In genomic region chr2:186017278-186017677, GRCh38 we compare ENCODE assay signal across 24 cellular contexts.
"Had no signal": no experiment of that assay in that cellular context is flagged by ENCODE, and none has a peak within 500 bp of the region (broad histone marks: within the 10 kb centered on the region; RNA-seq: fewer than 3 reads in every experiment).

No MANE protein-coding gene starts in this region.

- H3K4me3 ChIP-seq: colonic mucosa, lower lobe of right lung, pancreas, right lobe of liver, suprapubic skin, transverse colon, upper lobe of right lung, uterus had no signal

- FAIRE-seq: keratinocyte, pancreas, small intestine had no signal

- DNase-seq: colonic mucosa; effector CD8-positive, alpha-beta T cell; endodermal cell; foreskin keratinocyte; left ventricle myocardium superior; lower lobe of right lung; natural killer cell; pancreas; right lobe of liver; small intestine; stimulated activated CD4-positive, alpha-beta T cell treated with anti-CD3 and anti-CD28 coated beads, Interleukin-15, amount 100 ng/mL, for 24 hours; stimulated activated CD4-positive, alpha-beta T cell treated with anti-CD3 and anti-CD28 coated beads, Interleukin-2, amount 100 ng/mL, for 48 hours; stimulated activated naive B cell treated with anti-CD40 and anti-IgM and Interleukin-4, amounts not matched to agents 10 μg/mL and 1 μg/mL and 100 μg/mL, for 72 hours; transverse colon; upper lobe of right lung; uterus had no signal

- H3K27ac ChIP-seq: colonic mucosa, epithelial cell of prostate, foreskin keratinocyte, lower lobe of right lung, neutrophil, pancreas, right lobe of liver, suprapubic skin, transverse colon, upper lobe of right lung, uterus had no signal

- H3K27me3 ChIP-seq: colonic mucosa, foreskin keratinocyte, neutrophil, pancreas, right lobe of liver, suprapubic skin, transverse colon, upper lobe of right lung, uterus had no signal

- H3K4me1 ChIP-seq: colonic mucosa, foreskin keratinocyte, lower lobe of right lung, pancreas, right lobe of liver, suprapubic skin, transverse colon, upper lobe of right lung, uterus had no signal

- H3K27me3 Mint-ChIP-seq: dendritic cell treated with granulocyte-macrophage colony-stimulating factor and Interleukin-4, amounts not matched to agents 40 ng/mL and 50 ng/mL, for 4 days; stimulated activated naive B cell treated with anti-CD40 and anti-IgM and Interleukin-4, amounts not matched to agents 10 μg/mL and 1 μg/mL and 100 μg/mL, for 72 hours; stimulated activated naive CD8-positive, alpha-beta T cell treated with anti-CD3 and anti-CD28 coated beads, Interleukin-15, Interleukin-2, amounts not matched to agents 100 ng/mL and 50 ng/mL, for 24 hours had no signal

- H3K4me3 Mint-ChIP-seq: dendritic cell treated with granulocyte-macrophage colony-stimulating factor and Interleukin-4, amounts not matched to agents 40 ng/mL and 50 ng/mL, for 4 days; endodermal cell; natural killer cell; neural crest cell; stimulated activated naive B cell treated with anti-CD40 and anti-IgM and Interleukin-4, amounts not matched to agents 10 μg/mL and 1 μg/mL and 100 μg/mL, for 72 hours; stimulated activated naive CD8-positive, alpha-beta T cell treated with anti-CD3 and anti-CD28 coated beads, Interleukin-15, Interleukin-2, amounts not matched to agents 100 ng/mL and 50 ng/mL, for 24 hours had no signal

- H3K9me3 ChIP-seq: colonic mucosa, neutrophil, pancreas, right lobe of liver, upper lobe of right lung had no signal

- H3K27ac Mint-ChIP-seq: dendritic cell treated with granulocyte-macrophage colony-stimulating factor and Interleukin-4, amounts not matched to agents 40 ng/mL and 50 ng/mL, for 4 days; endodermal cell; natural killer cell; stimulated activated naive B cell treated with anti-CD40 and anti-IgM and Interleukin-4, amounts not matched to agents 10 μg/mL and 1 μg/mL and 100 μg/mL, for 72 hours; stimulated activated naive CD8-positive, alpha-beta T cell treated with anti-CD3 and anti-CD28 coated beads, Interleukin-15, Interleukin-2, amounts not matched to agents 100 ng/mL and 50 ng/mL, for 24 hours had no signal

- ATAC-seq: esophagus mucosa; foreskin keratinocyte; left ventricle myocardium superior; lower lobe of right lung; natural killer cell; pancreas; right lobe of liver; stimulated activated naive B cell treated with anti-CD40 and anti-IgM and Interleukin-4, amounts not matched to agents 10 μg/mL and 1 μg/mL and 100 μg/mL, for 72 hours; upper lobe of right lung had no signal

- H3K4me1 Mint-ChIP-seq: endodermal cell; natural killer cell; neural crest cell; stimulated activated naive B cell treated with anti-CD40 and anti-IgM and Interleukin-4, amounts not matched to agents 10 μg/mL and 1 μg/mL and 100 μg/mL, for 72 hours had no signal

- H3K36me3 ChIP-seq: colonic mucosa, lower lobe of right lung, neutrophil, pancreas, right lobe of liver, suprapubic skin, transverse colon, upper lobe of right lung, uterus had no signal
